Comparison of ENCODE assay signal across 20 cellular contexts in genomic region chr15:85171736-85172135, GRCh38.
"Had no signal": no experiment of that assay in that cellular context is flagged by ENCODE, and none has a peak within 500 bp of the region (broad histone marks: within the 10 kb centered on the region; RNA-seq: fewer than 3 reads in every experiment).

No MANE protein-coding gene starts in this region.

- DNase-seq: heart right ventricle; hypothalamus; islet precursor cell; mammary epithelial cell; natural killer cell; posterior cingulate gyrus; spleen; stimulated activated CD4-positive, alpha-beta T cell treated with anti-CD3 and anti-CD28 coated beads, Interleukin-15, amount 100 ng/mL, for 24 hours; stimulated activated CD4-positive, alpha-beta T cell treated with anti-CD3 and anti-CD28 coated beads, Interleukin-2, amount 100 ng/mL, for 24 hours; stimulated activated CD4-positive, alpha-beta T cell treated with anti-CD3 and anti-CD28 coated beads, Interleukin-4, amount 100 ng/mL, for 4 hours; stimulated activated naive B cell treated with anti-CD40 and anti-IgM and Interleukin-4, amounts not matched to agents 10 μg/mL and 1 μg/mL and 100 μg/mL, for 72 hours; stimulated activated naive CD8-positive, alpha-beta T cell treated with anti-CD3 and anti-CD28 coated beads, Interleukin-15, amount 100 ng/mL, for 72 hours; testis; upper lobe of right lung had no signal

- H3K4me3 ChIP-seq: heart right ventricle, spleen, testis, tibial nerve, upper lobe of right lung, vagina had no signal

- ATAC-seq: heart right ventricle; left lobe of liver; natural killer cell; sciatic nerve; stimulated activated naive B cell treated with anti-CD40 and anti-IgM and Interleukin-4, amounts not matched to agents 10 μg/mL and 1 μg/mL and 100 μg/mL, for 72 hours; stimulated activated naive CD8-positive, alpha-beta T cell treated with anti-CD3 and anti-CD28 coated beads, Interleukin-15, amount 100 ng/mL, for 72 hours; upper lobe of right lung had no signal

- H3K9me3 ChIP-seq: testis had no signal

- H3K4me3 Mint-ChIP-seq: mesothelial cell of epicardium; natural killer cell; neural crest cell; stimulated activated naive B cell treated with anti-CD40 and anti-IgM and Interleukin-4, amounts not matched to agents 10 μg/mL and 1 μg/mL and 100 μg/mL, for 72 hours; stimulated activated naive CD8-positive, alpha-beta T cell treated with anti-CD3 and anti-CD28 coated beads, Interleukin-15, amount 100 ng/mL, for 72 hours had no signal

- H3K4me1 Mint-ChIP-seq: neural crest cell had no signal

- H3K27ac Mint-ChIP-seq: mesothelial cell of epicardium; natural killer cell; stimulated activated naive B cell treated with anti-CD40 and anti-IgM and Interleukin-4, amounts not matched to agents 10 μg/mL and 1 μg/mL and 100 μg/mL, for 72 hours; stimulated activated naive CD8-positive, alpha-beta T cell treated with anti-CD3 and anti-CD28 coated beads, Interleukin-15, amount 100 ng/mL, for 72 hours had no signal

- H3K27ac ChIP-seq: heart right ventricle, spleen, testis, tibial nerve, upper lobe of right lung, vagina had no signal

- H3K27me3 ChIP-seq: testis, upper lobe of right lung, vagina had no signal

- H3K36me3 ChIP-seq: heart right ventricle, spleen, tibial nerve, upper lobe of right lung, vagina had no signal
